In genomic region chr11:119691701-119692546, GRCh38 we compare ENCODE assay signal across 17 cellular contexts. TPM values are rescaled to one million over a fixed set of nuclear protein-coding genes. Genes with fewer than 3 reads are reported as not detected.
A peak's percentile ranks its signal among the peaks of the same experiment; 100 is the strongest.
DNase-seq lines count a peak whose midpoint lies in the region; ATAC-seq, FAIRE-seq and TF ChIP-seq lines count a peak whose summit lies in the region.
"Had no signal": no experiment of that assay in that cellular context is flagged by ENCODE, and none has a peak within 500 bp of the region (broad histone marks: within the 10 kb centered on the region; RNA-seq: fewer than 3 reads in every experiment).

No MANE protein-coding gene starts in this region.

- H3K27me3 ChIP-seq in H9 (ENCODE audit: insufficient read depth, low read length): no peaks in the 10 kb centered on the region
- H3K27me3 ChIP-seq: body of pancreas, left lung, spleen had no signal

- H3K9ac ChIP-seq in H9 (ENCODE audit: extremely low read depth, insufficient read length, low read length) (no peak overlapping the region), kidney (ENCODE audit: low read length in 2 of 2) (no peak overlapping the region)

- no peak overlapping the region for H2BK120ac ChIP-seq in H9 (ENCODE audit: low read depth, low read length, poor library complexity, severe bottlenecking)

- H3T11ph ChIP-seq in H9 (ENCODE audit: low read length): no peak overlapping the region

- intact Hi-C loops in kidney (cut with DNase I): no loop called here

- H3K4me1 ChIP-seq in H9 (ENCODE audit: insufficient read depth, low read length): peaks cover 23% of the 10 kb centered on the region
- H3K4me1 ChIP-seq in kidney (ENCODE audit: control insufficient read depth in 1 of 2, insufficient read depth in 1 of 2, low read depth in 1 of 2, low read length in 2 of 2): peaks cover 0 to 3% of the 10 kb centered on the region in 2 donors
- H3K4me1 ChIP-seq: psoas muscle had no signal

- no peak overlapping the region for H3K27ac ChIP-seq in H9 (ENCODE audit: insufficient read length, low read depth, low read length)
- peak overlapping the region in 20 of 21 experiments; percentile 61 to 92 (median 84) for H3K27ac ChIP-seq in skin epidermis
- no peak overlapping the region for H3K27ac ChIP-seq in kidney (ENCODE audit: low read depth in 2 of 2, low read length in 2 of 2)
- H3K27ac ChIP-seq: body of pancreas, left lung, psoas muscle had no signal

- peaks cover 5% of the 10 kb centered on the region for H4K20me1 ChIP-seq in H9 (ENCODE audit: control insufficient read depth, insufficient read depth, insufficient read length)

- no peaks in the 10 kb centered on the region for H3K36me3 Mint-ChIP-seq in H9 (ENCODE audit: insufficient read depth in 1 of 3, low read depth in 3 of 3)
- H3K36me3 Mint-ChIP-seq in central memory CD8-positive, alpha-beta T cell (ENCODE audit: insufficient read depth): peaks cover 2% of the 10 kb centered on the region
- H3K36me3 Mint-ChIP-seq in activated naive CD4-positive, alpha-beta T cell treated with anti-CD3 and anti-CD28 coated beads, Interleukin-2, amount 50 U/mL, for 72 hours: no peaks in the 10 kb centered on the region
- H3K36me3 Mint-ChIP-seq: activated naive CD4-positive, alpha-beta T cell treated with anti-CD3 and anti-CD28 coated beads, Interleukin-2, amount 10 ng/mL, durations not matched to agents 7 days and 5 days had no signal

- H2BK15ac ChIP-seq in H9 (ENCODE audit: low read depth, low read length): no peak overlapping the region

- no peak overlapping the region for H4K8ac ChIP-seq in H9 (replicated peaks; ENCODE audit: insufficient read length, low read depth, low read length)

- no peak for FAIRE-seq in kidney (lab: Jason Lieb, UNC)
- FAIRE-seq: D721Med had no signal

- H3K9me3 ChIP-seq in H9 (ENCODE audit: control insufficient read depth, low read depth, low read length) (no peaks in the 10 kb centered on the region), kidney (ENCODE audit: control insufficient read depth in 1 of 2, low read length in 2 of 2) (no peaks in the 10 kb centered on the region)
- H3K9me3 ChIP-seq: body of pancreas, left lung, psoas muscle, spleen had no signal

- ATAC-seq in central memory CD8-positive, alpha-beta T cell (replicated peaks; ENCODE audit: extremely low read depth, poor library complexity, severe bottlenecking): no peak
- no peak for ATAC-seq in GM18909 (IDR thresholded peaks at IDR 0.05; ENCODE audit: poor library complexity, unreplicated experiment)
- no peak for ATAC-seq in activated naive CD4-positive, alpha-beta T cell treated with anti-CD3 and anti-CD28 coated beads, Interleukin-2, amount 50 U/mL, for 72 hours
- ATAC-seq: body of pancreas, left lung, psoas muscle had no signal

- H3K23ac ChIP-seq in H9 (ENCODE audit: insufficient read length, low read depth, low read length): no peak overlapping the region

- no peaks in the 10 kb centered on the region for H3K23me2 ChIP-seq in H9 (ENCODE audit: insufficient read length, low read depth, low read length, poor library complexity, severe bottlenecking)

- H2AK5ac ChIP-seq in H9 (ENCODE audit: insufficient read length, low read length): no peak overlapping the region

- H2BK12ac ChIP-seq in H9 (ENCODE audit: insufficient read length, low read depth, low read length): no peak overlapping the region

- no peak overlapping the region for H2AFZ ChIP-seq in H9 (ENCODE audit: low read length)

- peaks cover 14% of the 10 kb centered on the region for H3K79me1 ChIP-seq in H9 (ENCODE audit: insufficient read depth, low read depth, low read length, poor library complexity, severe bottlenecking)

- no peak overlapping the region for H3K4me3 Mint-ChIP-seq in H9
- peak overlapping the region; percentile 37 for H3K4me3 Mint-ChIP-seq in central memory CD8-positive, alpha-beta T cell
- H3K4me3 Mint-ChIP-seq: activated naive CD4-positive, alpha-beta T cell treated with anti-CD3 and anti-CD28 coated beads, Interleukin-2, amount 10 ng/mL, durations not matched to agents 7 days and 5 days; stimulated activated naive CD8-positive, alpha-beta T cell treated with anti-CD3 and anti-CD28 coated beads, Interleukin-15, Interleukin-2, amounts not matched to agents 100 ng/mL and 50 ng/mL, for 24 hours had no signal

- no peak overlapping the region for H3K4me3 ChIP-seq in skin epidermis
- H3K4me3 ChIP-seq in kidney (ENCODE audit: low read length in 2 of 2): no peak overlapping the region
- H3K4me3 ChIP-seq: body of pancreas, left lung, psoas muscle, spleen had no signal

- no peak overlapping the region for H4K91ac ChIP-seq in H9 (ENCODE audit: insufficient read length, low read depth, low read length)

- no peaks in the 10 kb centered on the region; a peak in 1 of 5 replicates for H3K9me3 Mint-ChIP-seq in H9
- H3K9me3 Mint-ChIP-seq in central memory CD8-positive, alpha-beta T cell: no peaks in the 10 kb centered on the region
- H3K9me3 Mint-ChIP-seq in activated naive CD4-positive, alpha-beta T cell treated with anti-CD3 and anti-CD28 coated beads, Interleukin-2, amount 50 U/mL, for 72 hours: no peaks in the 10 kb centered on the region
- H3K9me3 Mint-ChIP-seq: activated naive CD4-positive, alpha-beta T cell treated with anti-CD3 and anti-CD28 coated beads, Interleukin-2, amount 10 ng/mL, durations not matched to agents 7 days and 5 days; stimulated activated naive CD8-positive, alpha-beta T cell treated with anti-CD3 and anti-CD28 coated beads, Interleukin-15, Interleukin-2, amounts not matched to agents 100 ng/mL and 50 ng/mL, for 24 hours had no signal

- H3K4ac ChIP-seq in H9 (ENCODE audit: low read depth, low read length): no peak overlapping the region

- peaks cover 82 to 87% of the 10 kb centered on the region in 2 experiments for H3K4me1 Mint-ChIP-seq in H9
- peaks cover 31% of the 10 kb centered on the region for H3K4me1 Mint-ChIP-seq in central memory CD8-positive, alpha-beta T cell

- H3K4me2 ChIP-seq in H9 (ENCODE audit: insufficient read depth, insufficient read length, low read length): no peak overlapping the region

- no CpG with 5 or more reads among the region's 27 CpGs for WGBS in H9 (ENCODE audit: extremely low coverage, insufficient read length, low lambda C conversion rate)

- no peaks in the 10 kb centered on the region for H3K36me3 ChIP-seq in kidney (ENCODE audit: control insufficient read depth in 1 of 2, insufficient read depth in 2 of 2, low read length in 2 of 2)
- H3K36me3 ChIP-seq: left lung, spleen had no signal

- no peak overlapping the region for H3K18ac ChIP-seq in H9 (ENCODE audit: insufficient read length, low read depth, low read length)

- H3K27ac Mint-ChIP-seq in H9: peak overlapping the region in 1 of 3 experiments; percentile 56; a peak in 3 of 7 replicates
- no peak overlapping the region for H3K27ac Mint-ChIP-seq in central memory CD8-positive, alpha-beta T cell (ENCODE audit: low read depth)
- H3K27ac Mint-ChIP-seq in activated naive CD4-positive, alpha-beta T cell treated with anti-CD3 and anti-CD28 coated beads, Interleukin-2, amount 50 U/mL, for 72 hours: peak overlapping the region in 1 of 2 donors; percentile 56
- H3K27ac Mint-ChIP-seq: activated naive CD4-positive, alpha-beta T cell treated with anti-CD3 and anti-CD28 coated beads, Interleukin-2, amount 10 ng/mL, durations not matched to agents 7 days and 5 days had no signal

- TF ChIP-seq CTCF in H9 (conservative IDR thresholded peaks at IDR 0.05) (no peak), kidney (IDR thresholded peaks at IDR 0.05; ENCODE audit: borderline replicate concordance, extremely low read depth, insufficient read depth) (no peak)

- peaks cover 13% of the 10 kb centered on the region; the same call in 1 of the 2 replicates for H3K79me2 ChIP-seq in H9 (ENCODE audit: insufficient read depth, low read length)

- no peak overlapping the region for H2BK20ac ChIP-seq in H9 (ENCODE audit: low read depth, low read length, poor library complexity, severe bottlenecking)

- H4K5ac ChIP-seq in H9 (ENCODE audit: insufficient read length, low read depth, low read length): no peak overlapping the region

- no peak for DNase-seq in H9
- peak; percentile 81 for DNase-seq in NCI-H2171 treated with DMSO at 0.1 percent for 48 hours (lab: John Stamatoyannopoulos, UW)
- no peak for DNase-seq in central memory CD8-positive, alpha-beta T cell (ENCODE audit: low spot score in 2 of 2)
- no peak for DNase-seq in kidney
- no peak for DNase-seq in activated naive CD4-positive, alpha-beta T cell treated with anti-CD3 and anti-CD28 coated beads, Interleukin-2, amount 50 U/mL, for 72 hours (ENCODE audit: low spot score in 2 of 2)
- DNase-seq in COLO829 (ENCODE audit: low spot score): no peak
- DNase-seq: activated CD4-positive, CD25-positive, alpha-beta regulatory T cell treated with anti-CD3 and anti-CD28 coated beads, Interleukin-2, amount 50 U/mL, for 72 hours; body of pancreas; left lung; NCI-H187; psoas muscle; spleen had no signal

- H2BK5ac ChIP-seq in H9 (ENCODE audit: insufficient read length, low read length): no peak overlapping the region

- peak overlapping the region; percentile 34; the same call in 1 of the 2 replicates for H3K14ac ChIP-seq in H9 (ENCODE audit: insufficient read depth, low read length)

- H3K27me3 Mint-ChIP-seq in H9 (ENCODE audit: low read depth): peaks cover 2% of the 10 kb centered on the region; the same call in 1 of the 2 replicates
- H3K27me3 Mint-ChIP-seq in central memory CD8-positive, alpha-beta T cell: peaks cover 47% of the 10 kb centered on the region
- H3K27me3 Mint-ChIP-seq: stimulated activated naive CD8-positive, alpha-beta T cell treated with anti-CD3 and anti-CD28 coated beads, Interleukin-15, Interleukin-2, amounts not matched to agents 100 ng/mL and 50 ng/mL, for 24 hours had no signal

- no peak overlapping the region for H3K56ac ChIP-seq in H9 (ENCODE audit: insufficient read length, low read depth, low read length)

RNA-seq across cellular contexts. Expression of gene NECTIN1, which starts 37.1 kb away (rescaled TPM):
- total RNA-seq in H9 (2021) (113 and 121 TPM in 2 replicates), kidney (13.2 TPM)
- polyA plus RNA-seq in kidney (ENCODE audit: insufficient read depth, low read depth, low replicate concordance): 6.0 TPM
- total RNA-seq in activated naive CD4-positive, alpha-beta T cell treated with anti-CD3 and anti-CD28 coated beads, Interleukin-2, amount 50 U/mL, for 72 hours: 1 to 10 TPM in 1 of 2 donors, under 1 TPM in 1; 0.20 to 2.2 TPM

Comparison
In these comparisons a context has a peak if more than half of its experiments do, and no peak if none do; other contexts are left out.
1. H3K27ac ChIP-seq: peak in skin epidermis (20 of 21); none in H9 (single experiment) and kidney (0 of 2).